Comparison of ENCODE assay signal across 12 cellular contexts in the genomic region with DNA sequence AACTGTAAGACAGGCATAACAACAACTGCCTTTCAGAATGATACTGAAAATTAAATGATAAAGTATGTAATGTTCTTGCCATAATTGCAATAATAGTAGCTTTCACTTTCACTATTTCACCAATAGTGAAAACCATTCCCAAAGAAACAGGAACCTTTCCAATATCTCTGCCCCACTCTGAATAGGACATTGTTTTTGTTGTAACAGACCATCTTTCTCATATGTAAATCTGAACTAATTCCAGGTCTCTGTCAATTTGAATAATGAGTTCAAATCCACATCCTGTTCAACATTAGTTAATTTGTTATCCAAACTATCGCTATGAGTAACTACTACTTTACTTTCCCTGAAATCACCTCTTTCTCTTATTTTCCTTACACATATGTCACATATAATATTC.
DNase-seq lines count a peak whose midpoint lies in the region; ATAC-seq and TF ChIP-seq lines count a peak whose summit lies in the region.
"Had no signal": no experiment of that assay in that cellular context is flagged by ENCODE, and none has a peak within 500 bp of the region (broad histone marks: within the 10 kb centered on the region; RNA-seq: fewer than 3 reads in every experiment).

No MANE protein-coding gene starts in this region.

- DNase-seq in A172 (ENCODE audit: low spot score) = peak; percentile 19
- no peak for DNase-seq in MG63
- DNase-seq in cardiac fibroblast (ENCODE audit: low read depth in 2 of 2) = peak; percentile 14 to 24
- DNase-seq in left lobe of liver (ENCODE audit: low spot score) = no peak
- no peak for DNase-seq in activated CD8-positive, alpha-beta memory T cell treated with anti-CD3 and anti-CD28 coated beads for 24 hours
- no peak for DNase-seq in NCI-H146 treated with DMSO at 0.1 percent for 48 hours (lab: John Stamatoyannopoulos, UW; ENCODE audit: unreplicated experiment)
- no peak for DNase-seq in NCI-H1105 treated with DMSO at 0.1 percent for 48 hours (lab: John Stamatoyannopoulos, UW)
- DNase-seq in omental fat pad (ENCODE audit: low spot score) = no peak
- DNase-seq: NCI-H1694; NK-92 treated with Interleukin-12 subunit alpha and Interleukin-12 subunit beta, amount 100 ng/mL, for 24 hours had no signal

- H3K27me3 ChIP-seq in MG63 = no peaks in the 10 kb centered on the region

- H3K4me3 ChIP-seq in MG63 = peak overlapping the region; percentile 22; the same call in 1 of the 2 replicates
- H3K4me3 ChIP-seq in cardiac fibroblast (replicated peaks in 1 of 2; ENCODE audit: low read depth in 2 of 2, low read length in 2 of 2) = no peak overlapping the region

- no peaks in the 10 kb centered on the region for H3K9me3 ChIP-seq in MG63

- no peaks in the 10 kb centered on the region for H3K36me3 ChIP-seq in MG63

- ATAC-seq in left lobe of liver = peak; percentile 42
- no peak for ATAC-seq in omental fat pad (ENCODE audit: low FRiP score)
- ATAC-seq: esophagus mucosa, HCT116 had no signal

- TF ChIP-seq CTCF in cardiac fibroblast (IDR thresholded peaks at IDR 0.05; ENCODE audit: low read depth, low read length) (no peak), omental fat pad (IDR thresholded peaks at IDR 0.05) (no peak)

Comparison
In these comparisons a context has a peak if more than half of its experiments do, and no peak if none do; other contexts are left out.
1. DNase-seq: peak in A172 (single experiment) and cardiac fibroblast (2 of 2); none in MG63 (single experiment), left lobe of liver (single experiment), activated CD8-positive, alpha-beta memory T cell treated with anti-CD3 and anti-CD28 coated beads for 24 hours (single experiment), NCI-H146 treated with DMSO at 0.1 percent for 48 hours (single experiment), NCI-H1105 treated with DMSO at 0.1 percent for 48 hours (single experiment) and omental fat pad (single experiment).